8 cellular contexts compared by ENCODE assay signal in the genomic region with DNA sequence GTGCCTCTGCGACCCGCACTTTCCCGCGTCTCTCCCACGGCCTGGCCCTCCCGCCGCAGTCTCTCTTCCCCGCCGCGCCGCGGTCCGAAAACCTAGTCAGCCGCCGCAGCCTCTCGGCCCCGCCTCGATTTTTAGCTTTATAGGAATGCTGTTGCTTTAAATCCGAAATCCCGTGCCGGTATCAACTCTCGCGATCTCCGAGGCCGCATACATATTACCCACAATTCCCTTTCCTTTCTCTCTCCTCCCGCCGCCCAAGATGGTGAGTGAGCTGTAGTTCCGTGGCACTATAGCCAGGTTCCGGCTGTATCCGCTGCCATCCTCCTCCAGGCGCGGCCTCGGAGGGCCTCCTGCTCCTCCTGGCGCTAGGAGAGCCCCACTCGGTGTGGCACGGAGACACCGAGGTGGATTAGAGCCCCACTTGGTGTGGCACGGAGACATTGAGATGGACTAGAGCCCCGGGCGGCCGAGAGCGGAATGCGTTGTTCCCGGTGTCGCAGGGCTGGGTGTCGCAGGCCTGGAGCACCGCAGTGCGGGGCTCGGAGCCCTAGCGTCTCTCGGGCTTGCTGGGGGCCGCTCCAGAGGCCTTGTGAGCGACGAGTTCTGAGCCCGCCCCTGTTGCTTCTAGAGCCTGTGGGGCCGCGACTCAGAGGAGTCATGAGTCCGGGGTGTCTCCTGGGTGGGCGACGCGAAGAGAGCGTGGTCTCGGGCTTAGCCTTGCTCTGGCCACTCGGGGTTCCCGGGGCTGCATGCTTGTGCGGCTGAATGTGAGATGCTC. TPM values are rescaled to one million over a fixed set of nuclear protein-coding genes. Genes with fewer than 3 reads are reported as not detected.
DNase-seq lines count a peak whose midpoint lies in the region; ATAC-seq, FAIRE-seq and TF ChIP-seq lines count a peak whose summit lies in the region.

A gene (minus strand): TSS at position 147 of the 778 bp plus-strand sequence. CDS start 1,469 bp downstream, outside the sequence.
A gene (plus strand): TSS at position 234 of the 778 bp plus-strand sequence. CDS start 26 bp downstream, at position 260.

- no peaks in the 10 kb centered on the region for H3K27me3 Mint-ChIP-seq in activated T-cell treated with anti-CD3 and anti-CD28 coated beads, Interleukin-2, amount 50 U/mL, for 24 hours

- TF ChIP-seq CTCF in D721Med (IDR thresholded peaks at IDR 0.05; ENCODE audit: insufficient read depth, missing control alignments) = no peak

- peak within 1 kb of the TSS; percentile 98 for H3K4me3 Mint-ChIP-seq in activated T-cell treated with anti-CD3 and anti-CD28 coated beads, Interleukin-2, amount 50 U/mL, for 24 hours

- 0% methylated on average over 53 to 66 of the region's 66 CpGs for WGBS in esophagus, 2 donors

- peak within 1 kb of the TSS; percentile 99 for H3K27ac Mint-ChIP-seq in activated T-cell treated with anti-CD3 and anti-CD28 coated beads, Interleukin-2, amount 50 U/mL, for 24 hours

- H3K4me1 ChIP-seq in esophagus (ENCODE audit: control insufficient read depth in 2 of 2, insufficient read depth in 2 of 2, low read length in 1 of 2) = peaks cover 0 to 15% of the 10 kb centered on the region in 2 donors
- H3K4me1 ChIP-seq in muscle layer of colon (ENCODE audit: insufficient read depth, low read length) = peaks cover 29% of the 10 kb centered on the region

- H3K27me3 ChIP-seq in esophagus (ENCODE audit: control insufficient read depth in 1 of 2, insufficient read depth in 2 of 2, low read length in 2 of 2) (no peaks in the 10 kb centered on the region), muscle layer of colon (ENCODE audit: control insufficient read depth in 1 of 2, insufficient read depth in 2 of 2, low read length in 2 of 2) (no peaks in the 10 kb centered on the region)

- peak within 1 kb of the TSS; percentile 97 for H3K9ac ChIP-seq in muscle layer of colon (ENCODE audit: low read length)

- H3K27ac ChIP-seq in esophagus (ENCODE audit: low read depth in 2 of 2, low read length in 1 of 2) (peak within 1 kb of the TSS; percentile 91 to 95), muscle layer of colon (ENCODE audit: low read depth, low read length) (peak within 1 kb of the TSS; percentile 93)

- peak; percentile 93 for DNase-seq in D721Med (ENCODE audit: insufficient read length, low spot score)
- DNase-seq in KG1 (lab: John Stamatoyannopoulos, UW) = peak; percentile 87
- DNase-seq in activated T-cell treated with anti-CD3 and anti-CD28 coated beads, Interleukin-2, amount 50 U/mL, for 24 hours = peak; percentile 92
- peak; percentile 78 to 81 for DNase-seq in stimulated activated CD8-positive, alpha-beta memory T cell treated with anti-CD3 and anti-CD28 coated beads, Interleukin-7, amount 100 ng/mL, for 1 hour (ENCODE audit: low read depth in 2 of 2)

- peaks cover 94% of the 10 kb centered on the region for H3K36me3 Mint-ChIP-seq in activated T-cell treated with anti-CD3 and anti-CD28 coated beads, Interleukin-2, amount 50 U/mL, for 24 hours (ENCODE audit: low read depth)

- no peaks in the 10 kb centered on the region for H3K9me3 Mint-ChIP-seq in activated T-cell treated with anti-CD3 and anti-CD28 coated beads, Interleukin-2, amount 50 U/mL, for 24 hours

- peak; percentile 73 for ATAC-seq in GM21529 (IDR thresholded peaks at IDR 0.05; ENCODE audit: unreplicated experiment)

- peaks cover 13 to 59% of the 10 kb centered on the region in 2 donors for H3K36me3 ChIP-seq in esophagus (ENCODE audit: control insufficient read depth in 2 of 2, insufficient read depth in 2 of 2, low read length in 1 of 2)
- H3K36me3 ChIP-seq in muscle layer of colon (ENCODE audit: insufficient read depth, low read length) = peaks cover 76% of the 10 kb centered on the region

- H3K9me3 ChIP-seq in esophagus (ENCODE audit: control insufficient read depth in 2 of 2, insufficient read depth in 1 of 2, low read depth in 1 of 2, low read length in 1 of 2) (no peaks in the 10 kb centered on the region), muscle layer of colon (ENCODE audit: low read length) (no peaks in the 10 kb centered on the region)

- H3K4me1 Mint-ChIP-seq in activated T-cell treated with anti-CD3 and anti-CD28 coated beads, Interleukin-2, amount 50 U/mL, for 24 hours (ENCODE audit: low read depth) = peaks cover 48% of the 10 kb centered on the region

- H3K4me3 ChIP-seq in esophagus (ENCODE audit: low read depth in 1 of 2, low read length in 2 of 2) = peak within 1 kb of the TSS; percentile 83 to 100
- H3K4me3 ChIP-seq in muscle layer of colon (ENCODE audit: low read depth in 1 of 2, low read length in 2 of 2) = peak within 1 kb of the TSS; percentile 90 to 99

- FAIRE-seq in D721Med (lab: Jason Lieb, UNC) = no peak

TF ChIP-seq in PFSK-1, 5 proteins besides CTCF, POLR2A, EP300 and RAD21:
- no peak for TF ChIP-seq SIN3A (IDR thresholded peaks at IDR 0.05; ENCODE audit: borderline replicate concordance, insufficient read depth, low read length)
- TF ChIP-seq, protein P1, sequence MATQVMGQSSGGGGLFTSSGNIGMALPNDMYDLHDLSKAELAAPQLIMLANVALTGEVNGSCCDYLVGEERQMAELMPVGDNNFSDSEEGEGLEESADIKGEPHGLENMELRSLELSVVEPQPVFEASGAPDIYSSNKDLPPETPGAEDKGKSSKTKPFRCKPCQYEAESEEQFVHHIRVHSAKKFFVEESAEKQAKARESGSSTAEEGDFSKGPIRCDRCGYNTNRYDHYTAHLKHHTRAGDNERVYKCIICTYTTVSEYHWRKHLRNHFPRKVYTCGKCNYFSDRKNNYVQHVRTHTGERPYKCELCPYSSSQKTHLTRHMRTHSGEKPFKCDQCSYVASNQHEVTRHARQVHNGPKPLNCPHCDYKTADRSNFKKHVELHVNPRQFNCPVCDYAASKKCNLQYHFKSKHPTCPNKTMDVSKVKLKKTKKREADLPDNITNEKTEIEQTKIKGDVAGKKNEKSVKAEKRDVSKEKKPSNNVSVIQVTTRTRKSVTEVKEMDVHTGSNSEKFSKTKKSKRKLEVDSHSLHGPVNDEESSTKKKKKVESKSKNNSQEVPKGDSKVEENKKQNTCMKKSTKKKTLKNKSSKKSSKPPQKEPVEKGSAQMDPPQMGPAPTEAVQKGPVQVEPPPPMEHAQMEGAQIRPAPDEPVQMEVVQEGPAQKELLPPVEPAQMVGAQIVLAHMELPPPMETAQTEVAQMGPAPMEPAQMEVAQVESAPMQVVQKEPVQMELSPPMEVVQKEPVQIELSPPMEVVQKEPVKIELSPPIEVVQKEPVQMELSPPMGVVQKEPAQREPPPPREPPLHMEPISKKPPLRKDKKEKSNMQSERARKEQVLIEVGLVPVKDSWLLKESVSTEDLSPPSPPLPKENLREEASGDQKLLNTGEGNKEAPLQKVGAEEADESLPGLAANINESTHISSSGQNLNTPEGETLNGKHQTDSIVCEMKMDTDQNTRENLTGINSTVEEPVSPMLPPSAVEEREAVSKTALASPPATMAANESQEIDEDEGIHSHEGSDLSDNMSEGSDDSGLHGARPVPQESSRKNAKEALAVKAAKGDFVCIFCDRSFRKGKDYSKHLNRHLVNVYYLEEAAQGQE (IDR thresholded peaks at IDR 0.05; ENCODE audit: insufficient read depth in 1 of 2, low read depth in 2 of 2, low read length in 2 of 2) = peak in 1 of 2 experiments; percentile 72; a peak in 2 of 4 replicates
- TF ChIP-seq TAF1 (IDR thresholded peaks at IDR 0.05; ENCODE audit: borderline replicate concordance, insufficient read depth, low read length) = peak; percentile 99
- TF ChIP-seq POLR2AphosphoS5 (IDR thresholded peaks at IDR 0.05; ENCODE audit: low read depth, low read length) = peak; percentile 97

RNA-seq across cellular contexts. Expression of the first gene that starts in this region (rescaled TPM):
- polyA plus RNA-seq in PFSK-1 (2012; ENCODE audit: insufficient read length, low read depth) = 73.9 TPM
- 10 to 100 TPM in 1 of 2 donors, 1 to 10 TPM in 1; 7.3 to 12.0 TPM for polyA plus RNA-seq in esophagus

RNA-seq across cellular contexts. Expression of the second gene that starts in this region (rescaled TPM):
- 1,630 TPM for polyA plus RNA-seq in PFSK-1 (2012; ENCODE audit: insufficient read length, low read depth)
- 1,000 to 10,000 TPM; 2,052 to 3,524 TPM for polyA plus RNA-seq in esophagus

Comparison
In these comparisons a context has a peak if more than half of its experiments do, and no peak if none do; other contexts are left out.
1. Peak in every context shown above with its lines: DNase-seq, ATAC-seq, H3K4me3 ChIP-seq and H3K27ac ChIP-seq.